In the genomic region with DNA sequence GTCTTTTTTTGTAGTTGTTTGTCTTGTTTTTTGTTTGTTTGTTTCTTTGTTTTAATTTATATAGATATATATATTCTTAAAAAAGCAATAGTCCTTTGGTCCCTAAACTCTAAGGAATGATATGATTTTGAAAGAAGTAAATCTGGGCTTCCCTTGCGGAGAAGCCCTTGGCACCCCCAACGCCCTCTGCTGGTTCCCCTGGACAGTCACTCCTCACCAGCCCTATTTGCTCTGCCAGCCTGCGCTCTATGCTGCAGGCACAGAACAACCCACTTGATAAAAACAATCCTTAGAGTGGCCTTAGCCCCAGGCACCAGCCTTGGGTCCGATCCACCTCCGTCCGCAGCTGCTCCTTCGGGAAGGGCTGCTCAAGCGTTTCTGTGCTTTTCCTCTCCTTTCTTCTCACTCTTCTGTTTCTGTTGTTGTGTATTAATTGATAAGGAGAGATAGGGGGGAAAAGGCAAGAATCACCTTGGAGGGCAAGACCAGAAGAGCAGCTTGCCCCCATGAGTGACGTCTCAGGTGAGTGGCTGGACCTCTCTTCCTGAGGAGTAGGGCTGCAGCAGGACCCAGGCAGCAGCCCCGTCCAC, we compare ENCODE assay signal across 8 cellular contexts. TPM values are rescaled to one million over a fixed set of nuclear protein-coding genes. Genes with fewer than 3 reads are reported as not detected.
DNase-seq lines count a peak whose midpoint lies in the region; ATAC-seq, FAIRE-seq and TF ChIP-seq lines count a peak whose summit lies in the region.

No MANE protein-coding gene starts in this region.

- ATAC-seq in activated CD4-positive, CD25-positive, alpha-beta regulatory T cell treated with anti-CD3 and anti-CD28 coated beads, Interleukin-2, amount 50 U/mL, for 24 hours = peak; percentile 75 to 78
- ATAC-seq in sciatic nerve (no peak), GM21423 (IDR thresholded peaks at IDR 0.05; ENCODE audit: unreplicated experiment) (no peak), GM19463 (IDR thresholded peaks at IDR 0.05; ENCODE audit: unreplicated experiment) (no peak)

- intact Hi-C loops in sciatic nerve (cut with DNase I) = no loop called here

- H3K9me2 ChIP-seq in Karpas-422 (replicated peaks; ENCODE audit: insufficient read depth, low read length) = no peaks in the 10 kb centered on the region

- no peak overlapping the region for H3K27ac Mint-ChIP-seq in nephron

- H3K79me2 ChIP-seq in Karpas-422 (ENCODE audit: low read length) = no peaks in the 10 kb centered on the region

- no peak overlapping the region for H2AFZ ChIP-seq in Karpas-422 (ENCODE audit: low read length)

- no peak overlapping the region for H3K27ac ChIP-seq in Karpas-422 (ENCODE audit: low read length)

- H3K4me3 Mint-ChIP-seq in nephron = no peak overlapping the region

- no peak for FAIRE-seq in D721Med (lab: Jason Lieb, UNC)

- H3K36me3 Mint-ChIP-seq in nephron (ENCODE audit: low read depth) = no peaks in the 10 kb centered on the region

- DNase-seq in D721Med (ENCODE audit: insufficient read length, low spot score) (no peak), Karpas-422 (peak; percentile 81), ecto neural progenitor cell (ENCODE audit: low spot score) (peak; percentile 60), sciatic nerve (ENCODE audit: low spot score) (no peak)

- no peak overlapping the region for H3K4me2 ChIP-seq in Karpas-422 (ENCODE audit: low read depth, low read length, poor library complexity, severe bottlenecking)

- no peak overlapping the region; the same call in 1 of the 2 replicates for H3K9ac ChIP-seq in Karpas-422 (ENCODE audit: low read length)

- no peaks in the 10 kb centered on the region for H3K4me1 Mint-ChIP-seq in nephron

- H4K20me1 ChIP-seq in Karpas-422 (ENCODE audit: insufficient read depth, low read depth, low read length) = 0 out of 2 replicates have a peak, but pooled peaks cover 3% of the 10 kb centered on the region

- no peaks in the 10 kb centered on the region for H3K4me1 ChIP-seq in Karpas-422 (ENCODE audit: low read length)

- TF ChIP-seq CTCF in D721Med (IDR thresholded peaks at IDR 0.05; ENCODE audit: insufficient read depth, missing control alignments) (peak; percentile 75), nephron (IDR thresholded peaks at IDR 0.05; ENCODE audit: unreplicated experiment in 3 of 3) (peak in 2 of 3 experiments; percentile 15 to 20)

- peaks cover 15% of the 10 kb centered on the region for H3K27me3 Mint-ChIP-seq in nephron (ENCODE audit: low read depth)

- no peak overlapping the region for H3K4me3 ChIP-seq in Karpas-422 (ENCODE audit: low read length)

- no peaks in the 10 kb centered on the region for H3K36me3 ChIP-seq in Karpas-422 (ENCODE audit: insufficient read depth, low read length)

- H3K9me3 ChIP-seq in Karpas-422 (ENCODE audit: low read length) = no peaks in the 10 kb centered on the region

- H3K27me3 ChIP-seq in Karpas-422 (ENCODE audit: low read length) = no peaks in the 10 kb centered on the region

- H3K9me3 Mint-ChIP-seq in nephron = no peaks in the 10 kb centered on the region

RNA-seq across cellular contexts. Expression of a gene that starts 13.7 kb away (rescaled TPM):
- 73.2 and 82.0 TPM in 2 replicates for total RNA-seq in Karpas-422 (2014; rRNA removed; shearing (Covaris generic); ENCODE audit: low replicate concordance)
- 113 TPM for total RNA-seq in sciatic nerve

RNA-seq across cellular contexts. Expression of a gene that starts 33.9 kb away (rescaled TPM):
- total RNA-seq in Karpas-422 (2014; rRNA removed; shearing (Covaris generic); ENCODE audit: low replicate concordance) = 4.4 and 4.6 TPM in 2 replicates
- total RNA-seq in sciatic nerve = 3.3 TPM

RNA-seq across cellular contexts. Expression of a gene that starts 55.0 kb away (rescaled TPM):
- 869 and 996 TPM in 2 replicates for total RNA-seq in Karpas-422 (2014; rRNA removed; shearing (Covaris generic); ENCODE audit: low replicate concordance)
- total RNA-seq in sciatic nerve = 385 TPM

Comparison
In these comparisons a context has a peak if more than half of its experiments do, and no peak if none do; other contexts are left out.
1. DNase-seq: peak in Karpas-422 (single experiment) and ecto neural progenitor cell (single experiment); none in D721Med (single experiment) and sciatic nerve (single experiment).
2. ATAC-seq: peak in activated CD4-positive, CD25-positive, alpha-beta regulatory T cell treated with anti-CD3 and anti-CD28 coated beads, Interleukin-2, amount 50 U/mL, for 24 hours (2 of 2); none in sciatic nerve (single experiment), GM21423 (single experiment) and GM19463 (single experiment).